Comparison of ENCODE assay signal across 18 cellular contexts in the genomic region with DNA sequence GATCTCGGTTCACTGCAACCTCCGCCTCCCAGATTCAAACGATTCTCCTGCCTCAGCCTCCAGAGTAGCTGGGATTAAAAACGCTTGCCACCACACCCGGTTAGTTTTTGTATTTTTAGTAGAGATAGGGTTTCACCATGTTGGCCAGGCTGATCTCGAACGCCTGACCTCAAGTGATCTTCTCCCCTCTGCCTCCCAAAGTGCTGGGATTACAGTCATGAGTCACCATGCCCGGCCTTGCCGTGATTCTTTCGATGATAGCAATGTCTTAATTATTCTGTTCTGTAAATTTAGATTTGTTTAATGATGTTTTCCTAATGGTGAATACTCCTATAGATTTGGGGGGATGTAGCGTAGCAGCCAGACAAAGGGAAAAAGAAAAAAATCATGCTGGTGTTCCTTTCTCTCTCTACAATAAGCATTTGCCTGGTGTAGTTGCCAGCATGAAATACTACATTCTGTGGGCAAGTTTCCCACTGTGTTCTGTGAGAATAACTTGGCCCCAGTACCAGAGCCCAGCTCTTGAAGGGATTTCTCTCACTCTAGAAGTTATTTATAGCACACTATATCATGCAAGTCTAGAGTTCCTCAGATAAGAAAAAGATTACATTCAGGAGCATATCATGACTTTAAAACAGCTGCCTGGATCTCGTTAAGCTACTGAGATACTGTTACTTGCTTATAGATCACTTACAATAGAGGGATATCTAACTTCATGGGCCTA. TPM values are rescaled to one million over a fixed set of nuclear protein-coding genes. Genes with fewer than 3 reads are reported as not detected.
DNase-seq lines count a peak whose midpoint lies in the region; ATAC-seq and TF ChIP-seq lines count a peak whose summit lies in the region.
"Had no signal": no experiment of that assay in that cellular context is flagged by ENCODE, and none has a peak within 500 bp of the region (broad histone marks: within the 10 kb centered on the region; RNA-seq: fewer than 3 reads in every experiment).

No MANE protein-coding gene starts in this region.

- H4K91ac ChIP-seq in H9 (ENCODE audit: insufficient read length, low read depth, low read length): no peak overlapping the region

- no peak for ATAC-seq in T-cell (replicated peaks in 1 of 4)

- H3K36me3 ChIP-seq in adipocyte (ENCODE audit: control insufficient read depth, insufficient read depth, low read length, severe bottlenecking): no peaks in the 10 kb centered on the region
- no peaks in the 10 kb centered on the region for H3K36me3 ChIP-seq in left ventricle myocardium inferior
- H3K36me3 ChIP-seq in BE2C: no peaks in the 10 kb centered on the region
- H3K36me3 ChIP-seq: prostate gland had no signal

- no peak overlapping the region for H2BK20ac ChIP-seq in H9 (ENCODE audit: low read depth, low read length, poor library complexity, severe bottlenecking)

- H3K4me1 ChIP-seq in H9 (ENCODE audit: insufficient read depth, low read length) (peaks cover 4% of the 10 kb centered on the region; the same call in 1 of the 2 replicates), adipocyte (ENCODE audit: control insufficient read depth, insufficient read depth, low read length) (peaks cover 21% of the 10 kb centered on the region), left ventricle myocardium inferior (peaks cover 12% of the 10 kb centered on the region), BE2C (no peaks in the 10 kb centered on the region)
- H3K4me1 ChIP-seq: prostate gland had no signal

- no peak overlapping the region for H2BK5ac ChIP-seq in H9 (ENCODE audit: insufficient read length, low read length)

- no CpG with 5 or more reads among the region's 12 CpGs for WGBS in H9 (ENCODE audit: extremely low coverage, insufficient read length, low lambda C conversion rate)

- H3K4me2 ChIP-seq in H9 (ENCODE audit: insufficient read depth, insufficient read length, low read length): no peak overlapping the region

- TF ChIP-seq CTCF in H9 (conservative IDR thresholded peaks at IDR 0.05) (no peak), left ventricle myocardium inferior (IDR thresholded peaks at IDR 0.05; ENCODE audit: borderline replicate concordance) (no peak), retinal pigment epithelial cell (conservative IDR thresholded peaks at IDR 0.05; ENCODE audit: low read depth, low read length) (no peak), BE2C (IDR thresholded peaks at IDR 0.05; ENCODE audit: low read depth, low read length) (no peak)

- H3K9me3 ChIP-seq in H9 (ENCODE audit: control insufficient read depth, low read depth, low read length) (no peaks in the 10 kb centered on the region), adipocyte (ENCODE audit: control insufficient read depth, low read length) (no peaks in the 10 kb centered on the region), left ventricle myocardium inferior (replicated peaks) (no peaks in the 10 kb centered on the region), BE2C (no peaks in the 10 kb centered on the region)
- H3K9me3 ChIP-seq: prostate gland had no signal

- H3K14ac ChIP-seq in H9 (ENCODE audit: insufficient read depth, low read length): no peak overlapping the region

- H3K36me3 Mint-ChIP-seq in H9 (ENCODE audit: insufficient read depth in 1 of 3, low read depth in 3 of 3) (peaks cover 9 to 43% (median 32%) of the 10 kb centered on the region in 3 experiments), T-cell (no peaks in the 10 kb centered on the region)
- H3K36me3 Mint-ChIP-seq: IgD-negative memory B cell had no signal

- POLR2A ChIA-PET in T-cell (lab: Charles Lee): no interaction called here

- no peaks in the 10 kb centered on the region for H3K79me2 ChIP-seq in H9 (ENCODE audit: insufficient read depth, low read length)

- H3K4me3 Mint-ChIP-seq in H9 (no peak overlapping the region; a peak in 1 of 5 replicates), T-cell (no peak overlapping the region)
- H3K4me3 Mint-ChIP-seq: IgD-negative memory B cell had no signal

- H3K27ac ChIP-seq in H9 (ENCODE audit: insufficient read length, low read depth, low read length) (no peak overlapping the region), left ventricle myocardium inferior (replicated peaks) (peak overlapping the region; percentile 41)
- H3K27ac ChIP-seq: prostate gland had no signal

- no peak overlapping the region for H4K5ac ChIP-seq in H9 (ENCODE audit: insufficient read length, low read depth, low read length)

- intact Hi-C loops in left ventricle myocardium inferior (cut with micrococcal nuclease): no loop called here

- peaks cover 0 to 2% of the 10 kb centered on the region in 2 experiments; a peak in 2 of 5 replicates for H3K9me3 Mint-ChIP-seq in H9
- no peaks in the 10 kb centered on the region for H3K9me3 Mint-ChIP-seq in T-cell

- H3K27me3 Mint-ChIP-seq in H9 (ENCODE audit: low read depth): no peaks in the 10 kb centered on the region
- H3K27me3 Mint-ChIP-seq in T-cell: no peaks in the 10 kb centered on the region

- peak overlapping the region in 2 of 3 experiments; percentile 17 to 83; a peak in 1 of 7 replicates for H3K27ac Mint-ChIP-seq in H9
- no peak overlapping the region for H3K27ac Mint-ChIP-seq in T-cell
- H3K27ac Mint-ChIP-seq: IgD-negative memory B cell had no signal

- H2BK12ac ChIP-seq in H9 (ENCODE audit: insufficient read length, low read depth, low read length): no peak overlapping the region

- no peak overlapping the region for H2BK15ac ChIP-seq in H9 (ENCODE audit: low read depth, low read length)

- H2AK5ac ChIP-seq in H9 (ENCODE audit: insufficient read length, low read length): no peak overlapping the region

- H4K8ac ChIP-seq in H9 (replicated peaks; ENCODE audit: insufficient read length, low read depth, low read length): no peak overlapping the region

- H3K4me1 Mint-ChIP-seq in H9 (peaks cover 33 to 43% of the 10 kb centered on the region in 2 experiments), T-cell (peaks cover 5 to 23% (median 9%) of the 10 kb centered on the region in 3 donors)

- no peak overlapping the region for H3K18ac ChIP-seq in H9 (ENCODE audit: insufficient read length, low read depth, low read length)

- no peak overlapping the region for H3K23ac ChIP-seq in H9 (ENCODE audit: insufficient read length, low read depth, low read length)

- no peaks in the 10 kb centered on the region for H3K79me1 ChIP-seq in H9 (ENCODE audit: insufficient read depth, low read depth, low read length, poor library complexity, severe bottlenecking)

- H3K27me3 ChIP-seq in H9 (ENCODE audit: insufficient read depth, low read length): no peaks in the 10 kb centered on the region
- H3K27me3 ChIP-seq in adipocyte (replicated peaks; ENCODE audit: control insufficient read depth, insufficient read depth, low read length): no peaks in the 10 kb centered on the region
- no peaks in the 10 kb centered on the region for H3K27me3 ChIP-seq in left ventricle myocardium inferior (ENCODE audit: low read depth)
- no peaks in the 10 kb centered on the region; the same call in 1 of the 2 replicates for H3K27me3 ChIP-seq in BE2C

- no peaks in the 10 kb centered on the region for H4K20me1 ChIP-seq in H9 (ENCODE audit: control insufficient read depth, insufficient read depth, insufficient read length)

- CTCF ChIA-PET in T-cell (lab: Charles Lee): interaction anchor here (0.7 to 5.0 kb wide), 14 partner anchors 9 to 109 kb away, joined by 3 to 46 read pairs (median 4); no protein-coding TSS in a partner anchor

- H3T11ph ChIP-seq in H9 (ENCODE audit: low read length): no peak overlapping the region

- H3K23me2 ChIP-seq in H9 (ENCODE audit: insufficient read length, low read depth, low read length, poor library complexity, severe bottlenecking): no peaks in the 10 kb centered on the region

- no peak overlapping the region for H3K4ac ChIP-seq in H9 (ENCODE audit: low read depth, low read length)

- H3K4me3 ChIP-seq in adipocyte (ENCODE audit: low read length) (peak overlapping the region; percentile 49), left ventricle myocardium inferior (no peak overlapping the region), retinal pigment epithelial cell (ENCODE audit: low read length) (no peak overlapping the region), BE2C (ENCODE audit: low read depth, low read length) (no peak overlapping the region)
- H3K4me3 ChIP-seq: prostate gland had no signal

- DNase-seq in H9 (no peak), adipocyte (ENCODE audit: low read depth) (peak; percentile 74), left ventricle myocardium inferior (no peak), retinal pigment epithelial cell (ENCODE audit: low read depth) (peak; percentile 81), activated gamma-delta T cell treated with Interleukin-2 at 50 U/mL for 16 hours (no peak), BE2C (no peak), T-cell (no peak), RPMI8226 (no peak)
- DNase-seq: activated gamma-delta T cell; cerebellar nuclear complex; NCI-H1436; NCI-H524 treated with DMSO at 0.1 percent for 48 hours; stimulated activated naive CD4-positive, alpha-beta T cell treated with Interleukin-2 at 50 U/mL for 16 hours; T-helper 9 cell had no signal

- H3K56ac ChIP-seq in H9 (ENCODE audit: insufficient read length, low read depth, low read length): no peak overlapping the region

- H2AFZ ChIP-seq in H9 (ENCODE audit: low read length): no peak overlapping the region

- H2BK120ac ChIP-seq in H9 (ENCODE audit: low read depth, low read length, poor library complexity, severe bottlenecking): no peak overlapping the region

- H3K9ac ChIP-seq in H9 (ENCODE audit: extremely low read depth, insufficient read length, low read length): no peak overlapping the region
- no peak overlapping the region for H3K9ac ChIP-seq in adipocyte (ENCODE audit: low read length)

RNA-seq across cellular contexts. Expression of a gene that starts 15.4 kb away (rescaled TPM):
- 13.1 and 16.9 TPM in 2 replicates for total RNA-seq in H9 (2021)
- total RNA-seq in left ventricle myocardium inferior: 0.25 TPM
- 1.1 TPM for polyA plus RNA-seq in BE2C (2012; ENCODE audit: insufficient read depth, insufficient read length, low read depth)
- total RNA-seq in T-cell: 1 to 10 TPM in 2 of 5 donors, under 1 TPM in 3; 0.77 to 2.9 (median 0.80) TPM
- polyA plus RNA-seq: IgD-negative memory B cell had no signal

RNA-seq across cellular contexts. Expression of a gene that starts 15.5 kb away (rescaled TPM):
- total RNA-seq in H9 (2021) (1.0 and 1.4 TPM in 2 replicates), left ventricle myocardium inferior (not detected), T-cell (under 1 TPM in 1 of 5 donors, not detected in 4; 0.54 TPM)
- polyA plus RNA-seq in BE2C (2012; ENCODE audit: insufficient read depth, insufficient read length, low read depth): not detected
- total RNA-seq: mononuclear cell had no signal
- polyA plus RNA-seq: BJ, IgD-negative memory B cell had no signal

Comparison
In these comparisons a context has a peak if more than half of its experiments do, and no peak if none do; other contexts are left out.
1. DNase-seq: peak in adipocyte (single experiment) and retinal pigment epithelial cell (single experiment); none in H9 (single experiment), left ventricle myocardium inferior (single experiment), activated gamma-delta T cell treated with Interleukin-2 at 50 U/mL for 16 hours (single experiment), BE2C (single experiment), T-cell (0 of 34) and RPMI8226 (single experiment).
2. H3K27ac Mint-ChIP-seq: peak in H9 (2 of 3); none in T-cell (0 of 2).